Comparison of ENCODE assay signal across 17 cellular contexts in the genomic region with DNA sequence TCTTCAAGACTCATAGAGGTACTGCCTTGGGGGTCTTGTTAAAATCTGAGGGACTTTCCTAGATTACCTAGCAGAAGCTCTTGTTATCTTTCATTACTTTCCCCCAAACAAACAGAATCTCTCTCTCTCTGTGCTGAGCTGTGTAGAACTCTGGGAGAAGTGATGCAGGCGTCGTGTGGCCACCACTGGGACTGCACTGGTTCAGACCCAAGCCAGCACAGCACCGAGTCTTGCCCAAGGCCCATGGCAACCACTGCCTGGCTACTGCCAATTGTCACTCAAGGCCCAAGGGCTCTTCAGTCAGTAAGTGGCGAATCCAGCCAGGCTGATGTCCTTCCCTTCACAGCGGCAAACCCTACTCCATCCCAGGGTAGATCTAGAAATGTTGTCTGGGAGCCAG. TPM values are rescaled to one million over a fixed set of nuclear protein-coding genes. Genes with fewer than 3 reads are reported as not detected.
DNase-seq lines count a peak whose midpoint lies in the region; ATAC-seq and TF ChIP-seq lines count a peak whose summit lies in the region.
"Had no signal": no experiment of that assay in that cellular context is flagged by ENCODE, and none has a peak within 500 bp of the region (broad histone marks: within the 10 kb centered on the region; RNA-seq: fewer than 3 reads in every experiment).

No MANE protein-coding gene starts in this region.

- peak; percentile 32 for DNase-seq in Right ventricle myocardium inferior (ENCODE audit: missing footprints)
- DNase-seq in heart left ventricle, result no peak
- peak; percentile 36 for DNase-seq in H9
- no peak for DNase-seq in cardiac fibroblast (ENCODE audit: low read depth in 2 of 2)
- no peak for DNase-seq in body of pancreas
- DNase-seq in CD8-positive, alpha-beta T cell, result no peak
- no peak for DNase-seq in NK-92 (lab: John Stamatoyannopoulos, UW; ENCODE audit: unreplicated experiment)
- DNase-seq: C1 segment of cervical spinal cord, NCI-H1417 treated with DMSO at 0.1 percent for 48 hours, NCI-H187 treated with DMSO at 0.1 percent for 48 hours, NCI-H2227 treated with DMSO at 0.1 percent for 48 hours, NCI-H510A treated with DMSO at 0.1 percent for 48 hours, NCI-H774, PC-3 had no signal

- no peak overlapping the region for H2BK120ac ChIP-seq in H9 (ENCODE audit: low read depth, low read length, poor library complexity, severe bottlenecking)

- no peak overlapping the region for H3K4me2 ChIP-seq in H9 (ENCODE audit: insufficient read depth, insufficient read length, low read length)

- WGBS in heart left ventricle, 4 donors, result 75 to 93% (median 91%) methylated on average over 4 to 5 of the region's 5 CpGs
- no CpG with 5 or more reads among the region's 5 CpGs for WGBS in H9 (ENCODE audit: extremely low coverage, insufficient read length, low lambda C conversion rate)
- WGBS in body of pancreas, 2 donors, result 91 to 93% methylated on average over 5 of the region's 5 CpGs

- no peaks in the 10 kb centered on the region for H3K36me3 Mint-ChIP-seq in H9 (ENCODE audit: insufficient read depth in 1 of 3, low read depth in 3 of 3)
- no peaks in the 10 kb centered on the region for H3K36me3 Mint-ChIP-seq in CD8-positive, alpha-beta T cell

- H3K4me1 Mint-ChIP-seq in H9, result peaks cover 3 to 4% of the 10 kb centered on the region in 2 experiments
- no peaks in the 10 kb centered on the region for H3K4me1 Mint-ChIP-seq in CD8-positive, alpha-beta T cell (ENCODE audit: low read depth)

- no peak overlapping the region for H3K56ac ChIP-seq in H9 (ENCODE audit: insufficient read length, low read depth, low read length)

- no peak overlapping the region for H2BK20ac ChIP-seq in H9 (ENCODE audit: low read depth, low read length, poor library complexity, severe bottlenecking)

- H4K5ac ChIP-seq in H9 (ENCODE audit: insufficient read length, low read depth, low read length), result no peak overlapping the region

- H3K9me3 ChIP-seq in heart left ventricle (peaks cover 0 to 44% (median 7%) of the 10 kb centered on the region in 12 donors), H9 (ENCODE audit: control insufficient read depth, low read depth, low read length) (no peaks in the 10 kb centered on the region), body of pancreas (peaks cover 0 to 10% (median 0%) of the 10 kb centered on the region in 3 donors)
- H3K9me3 ChIP-seq in CD8-positive, alpha-beta T cell (ENCODE audit: low read length), result no peaks in the 10 kb centered on the region
- H3K9me3 ChIP-seq: SJSA1 had no signal

- no peaks in the 10 kb centered on the region for H3K79me1 ChIP-seq in H9 (ENCODE audit: insufficient read depth, low read depth, low read length, poor library complexity, severe bottlenecking)

- H3K27ac Mint-ChIP-seq in H9, result no peak overlapping the region
- no peak overlapping the region for H3K27ac Mint-ChIP-seq in CD8-positive, alpha-beta T cell

- CTCF ChIA-PET in CD8-positive, alpha-beta T cell (lab: Charles Lee), result no interaction called here

- H3K36me3 ChIP-seq in heart left ventricle (no peaks in the 10 kb centered on the region), body of pancreas (replicated peaks in 1 of 2; ENCODE audit: insufficient read depth in 1 of 2, low read depth in 2 of 2) (no peaks in the 10 kb centered on the region)
- H3K36me3 ChIP-seq in CD8-positive, alpha-beta T cell (ENCODE audit: insufficient read depth, low read length), result no peaks in the 10 kb centered on the region
- H3K36me3 ChIP-seq: SJSA1 had no signal

- H3T11ph ChIP-seq in H9 (ENCODE audit: low read length), result no peak overlapping the region

- no peak for ATAC-seq in Right ventricle myocardium inferior
- ATAC-seq in heart left ventricle, result no peak
- ATAC-seq in body of pancreas, result no peak
- no peak for ATAC-seq in CD8-positive, alpha-beta T cell
- ATAC-seq: PC-3 had no signal

- H3K4ac ChIP-seq in H9 (ENCODE audit: low read depth, low read length), result no peak overlapping the region

- no peak for TF ChIP-seq CTCF in heart left ventricle (IDR thresholded peaks at IDR 0.05)
- TF ChIP-seq CTCF in H9 (conservative IDR thresholded peaks at IDR 0.05), result no peak
- TF ChIP-seq CTCF in cardiac fibroblast (IDR thresholded peaks at IDR 0.05; ENCODE audit: low read depth, low read length), result peak; percentile 1
- TF ChIP-seq CTCF in body of pancreas (IDR thresholded peaks at IDR 0.05), result no peak
- no peak for TF ChIP-seq CTCF in CD8-positive, alpha-beta T cell (IDR thresholded peaks at IDR 0.05)

- no peak overlapping the region for H3K9ac ChIP-seq in H9 (ENCODE audit: extremely low read depth, insufficient read length, low read length)

- no peak overlapping the region for H3K18ac ChIP-seq in H9 (ENCODE audit: insufficient read length, low read depth, low read length)

- H4K8ac ChIP-seq in H9 (replicated peaks; ENCODE audit: insufficient read length, low read depth, low read length), result no peak overlapping the region

- no peak overlapping the region for H2AK5ac ChIP-seq in H9 (ENCODE audit: insufficient read length, low read length)

- no peaks in the 10 kb centered on the region for H3K23me2 ChIP-seq in H9 (ENCODE audit: insufficient read length, low read depth, low read length, poor library complexity, severe bottlenecking)

- intact Hi-C loops in Right ventricle myocardium inferior (cut with DNase I) (no loop called here), heart left ventricle (cut with DNase I) (no loop called here), body of pancreas (cut with DNase I) (no loop called here)
- intact Hi-C loops in CD8-positive, alpha-beta T cell (cut with DNase I, micrococcal nuclease), result no loop called here

- no peaks in the 10 kb centered on the region; the same call in 1 of the 2 replicates for H3K27me3 Mint-ChIP-seq in H9 (ENCODE audit: low read depth)
- H3K27me3 Mint-ChIP-seq in CD8-positive, alpha-beta T cell (ENCODE audit: low read depth), result no peaks in the 10 kb centered on the region

- H2BK12ac ChIP-seq in H9 (ENCODE audit: insufficient read length, low read depth, low read length), result no peak overlapping the region

- H3K23ac ChIP-seq in H9 (ENCODE audit: insufficient read length, low read depth, low read length), result no peak overlapping the region

- H3K14ac ChIP-seq in H9 (ENCODE audit: insufficient read depth, low read length), result no peak overlapping the region; the same call in 1 of the 2 replicates

- no peaks in the 10 kb centered on the region for H4K20me1 ChIP-seq in H9 (ENCODE audit: control insufficient read depth, insufficient read depth, insufficient read length)

- H3K27ac ChIP-seq in heart left ventricle (no peak overlapping the region), H9 (ENCODE audit: insufficient read length, low read depth, low read length) (no peak overlapping the region), body of pancreas (no peak overlapping the region)
- no peak overlapping the region for H3K27ac ChIP-seq in CD8-positive, alpha-beta T cell (ENCODE audit: low read depth, low read length)
- H3K27ac ChIP-seq: RWPE1, SJSA1 had no signal

- H3K27me3 ChIP-seq in heart left ventricle, result no peaks in the 10 kb centered on the region
- H3K27me3 ChIP-seq in H9 (ENCODE audit: insufficient read depth, low read length), result no peaks in the 10 kb centered on the region
- no peaks in the 10 kb centered on the region for H3K27me3 ChIP-seq in body of pancreas
- no peaks in the 10 kb centered on the region for H3K27me3 ChIP-seq in CD8-positive, alpha-beta T cell (ENCODE audit: insufficient read depth, low read length)
- H3K27me3 ChIP-seq: SJSA1 had no signal

- no peak overlapping the region for H4K91ac ChIP-seq in H9 (ENCODE audit: insufficient read length, low read depth, low read length)

- H3K9me3 Mint-ChIP-seq in H9, result peaks cover 0 to 10% of the 10 kb centered on the region in 2 experiments; a peak in 4 of 5 replicates
- peaks cover 31% of the 10 kb centered on the region for H3K9me3 Mint-ChIP-seq in CD8-positive, alpha-beta T cell

- no peak for TF ChIP-seq POLR2A in heart left ventricle (IDR thresholded peaks at IDR 0.05)
- no peak for TF ChIP-seq POLR2A in body of pancreas (IDR thresholded peaks at IDR 0.05)

- no peak overlapping the region for H2BK15ac ChIP-seq in H9 (ENCODE audit: low read depth, low read length)

- H3K4me3 ChIP-seq in heart left ventricle, result no peak overlapping the region
- H3K4me3 ChIP-seq in cardiac fibroblast (replicated peaks in 1 of 2; ENCODE audit: low read depth in 2 of 2, low read length in 2 of 2), result no peak overlapping the region
- no peak overlapping the region for H3K4me3 ChIP-seq in body of pancreas
- no peak overlapping the region for H3K4me3 ChIP-seq in CD8-positive, alpha-beta T cell (ENCODE audit: low read depth, low read length)
- H3K4me3 ChIP-seq: SJSA1 had no signal

- no peaks in the 10 kb centered on the region for H3K79me2 ChIP-seq in H9 (ENCODE audit: insufficient read depth, low read length)

- no peak overlapping the region for H3K4me3 Mint-ChIP-seq in H9
- H3K4me3 Mint-ChIP-seq in CD8-positive, alpha-beta T cell, result no peak overlapping the region

- no peak overlapping the region for H2AFZ ChIP-seq in H9 (ENCODE audit: low read length)

- POLR2A ChIA-PET in CD8-positive, alpha-beta T cell (lab: Charles Lee), result interaction anchor here (0.6 kb wide), 1 partner anchor 1174 kb away, joined by 4 read pairs; no protein-coding TSS in a partner anchor

- no peak overlapping the region for H2BK5ac ChIP-seq in H9 (ENCODE audit: insufficient read length, low read length)

- H3K4me1 ChIP-seq in heart left ventricle, result peaks cover 0 to 6% (median 0%) of the 10 kb centered on the region in 12 donors
- H3K4me1 ChIP-seq in H9 (ENCODE audit: insufficient read depth, low read length), result no peaks in the 10 kb centered on the region
- no peaks in the 10 kb centered on the region for H3K4me1 ChIP-seq in body of pancreas
- no peaks in the 10 kb centered on the region for H3K4me1 ChIP-seq in CD8-positive, alpha-beta T cell (ENCODE audit: insufficient read depth, low read length)

RNA-seq across cellular contexts. Expression of gene PPP1R1C, which starts 28.6 kb away (rescaled TPM):
- total RNA-seq in Right ventricle myocardium inferior (24.0 TPM), heart left ventricle (10 to 100 TPM; 14.8 to 44.5 (median 23.4) TPM), H9 (2021) (4.0 and 5.4 TPM in 2 replicates), body of pancreas (1 to 10 TPM in 1 of 2 donors, not detected in 1; 7.3 TPM)
- polyA plus RNA-seq in heart left ventricle, result 10 to 100 TPM in 1 of 2 donors, 1 to 10 TPM in 1; 2.9 to 18.7 TPM
- not detected for total RNA-seq in CD8-positive, alpha-beta T cell
- total RNA-seq: HT-29 had no signal

Comparison
In these comparisons a context has a peak if more than half of its experiments do, and no peak if none do; other contexts are left out.
1. DNase-seq: peak in Right ventricle myocardium inferior (single experiment) and H9 (single experiment); none in heart left ventricle (0 of 5), cardiac fibroblast (0 of 2), body of pancreas (0 of 4), CD8-positive, alpha-beta T cell (0 of 7) and NK-92 (single experiment).